Comparison of ENCODE assay signal across 11 cellular contexts in the genomic region with DNA sequence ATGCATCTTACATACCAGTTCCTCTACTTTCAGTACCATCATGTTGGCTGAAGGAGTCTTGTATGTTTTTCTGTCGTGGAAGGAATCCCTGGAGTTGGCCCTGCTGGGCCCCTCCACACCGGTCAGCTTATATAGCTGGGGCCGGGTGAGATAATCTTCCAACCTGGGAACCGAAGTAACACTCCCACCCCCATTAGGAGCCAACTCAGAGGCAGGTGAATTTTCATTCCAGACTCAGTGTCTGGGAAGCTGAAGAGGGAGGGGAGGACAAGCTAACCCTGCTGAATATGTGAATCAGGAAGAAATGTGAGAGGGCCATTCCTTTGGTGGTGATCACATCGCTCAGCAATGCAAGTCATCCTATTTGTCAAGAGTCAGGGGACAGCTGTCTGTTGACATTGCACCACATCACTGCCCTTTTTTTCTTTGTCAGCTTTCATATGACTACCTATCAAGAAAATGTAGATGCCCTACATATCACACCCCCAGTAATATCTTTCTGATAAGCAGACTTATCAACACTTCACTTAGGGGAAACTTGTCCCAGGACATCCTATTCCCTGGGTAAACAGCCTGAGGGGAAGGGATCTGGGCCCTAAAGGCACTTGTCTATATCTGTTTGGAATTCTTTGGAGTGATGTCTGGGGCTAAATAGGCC. TPM values are rescaled to one million over a fixed set of nuclear protein-coding genes. Genes with fewer than 3 reads are reported as not detected.
DNase-seq lines count a peak whose midpoint lies in the region; ATAC-seq, FAIRE-seq and TF ChIP-seq lines count a peak whose summit lies in the region.
"Had no signal": no experiment of that assay in that cellular context is flagged by ENCODE, and none has a peak within 500 bp of the region (broad histone marks: within the 10 kb centered on the region; RNA-seq: fewer than 3 reads in every experiment).

A gene (minus strand): TSS at position 102 of the 658 bp plus-strand sequence. CDS start 60 bp downstream, at position 42.

- H3K4me1 ChIP-seq in A673 (ENCODE audit: insufficient read depth, low read length, poor library complexity, severe bottlenecking) (no peaks in the 10 kb centered on the region), keratinocyte (ENCODE audit: control insufficient read depth, extremely low read depth, insufficient read depth, low read length) (peaks cover 6% of the 10 kb centered on the region)

- H3K36me3 Mint-ChIP-seq in activated CD4-positive, alpha-beta memory T cell treated with anti-CD3 and anti-CD28 coated beads for 36 hours = no peaks in the 10 kb centered on the region
- H3K36me3 Mint-ChIP-seq: naive B cell had no signal

- H4K20me1 ChIP-seq in keratinocyte (ENCODE audit: control insufficient read depth, extremely low read depth, insufficient read depth, low read length) = no peaks in the 10 kb centered on the region

- H3K9me3 ChIP-seq in A673 (ENCODE audit: low read depth, low read length, poor library complexity, severe bottlenecking) (no peaks in the 10 kb centered on the region), keratinocyte (ENCODE audit: control insufficient read depth, low read depth, low read length) (no peaks in the 10 kb centered on the region)

- no peak within 1 kb of the TSS for H3K4me2 ChIP-seq in keratinocyte (ENCODE audit: control insufficient read depth, extremely low read depth, insufficient read depth, low read depth, low read length)

- no peak within 1 kb of the TSS for H2AFZ ChIP-seq in keratinocyte (ENCODE audit: control insufficient read depth, low read length)

- dilution Hi-C loops in keratinocyte (cut with MboI; ENCODE audit: extremely low pct_ligation_motif_present, low sequenced_read_pairs) = no loop called here

- no peaks in the 10 kb centered on the region for H3K9me3 Mint-ChIP-seq in activated CD4-positive, alpha-beta memory T cell treated with anti-CD3 and anti-CD28 coated beads for 36 hours
- H3K9me3 Mint-ChIP-seq: naive B cell had no signal

- peak; percentile 41 for DNase-seq in A673 (ENCODE audit: low spot score)
- peak; percentile 98 for DNase-seq in HT1080 (ENCODE audit: low read depth)
- DNase-seq in cardiac fibroblast (ENCODE audit: low read depth in 2 of 2) = peak; percentile 77 to 95
- DNase-seq in keratinocyte (ENCODE audit: low read depth, low spot score) = peak; percentile 69
- no peak for DNase-seq in activated CD4-positive, alpha-beta memory T cell treated with anti-CD3 and anti-CD28 coated beads for 36 hours
- DNase-seq in NCI-H2196 treated with DMSO at 0.1 percent for 48 hours (lab: John Stamatoyannopoulos, UW; ENCODE audit: unreplicated experiment) = no peak
- no peak for DNase-seq in NCI-H2227 treated with DMSO at 0.1 percent for 48 hours (lab: John Stamatoyannopoulos, UW)
- DNase-seq: KG1, naive B cell had no signal

- no peaks in the 10 kb centered on the region for H3K9me1 ChIP-seq in keratinocyte (ENCODE audit: control insufficient read depth, extremely low read depth, insufficient read depth, low read length)

- FAIRE-seq in keratinocyte (lab: Jason Lieb, UNC) = peak; percentile 90

- no peak within 1 kb of the TSS for H3K27ac Mint-ChIP-seq in activated CD4-positive, alpha-beta memory T cell treated with anti-CD3 and anti-CD28 coated beads for 36 hours

- no peak within 1 kb of the TSS for H3K4me3 Mint-ChIP-seq in activated CD4-positive, alpha-beta memory T cell treated with anti-CD3 and anti-CD28 coated beads for 36 hours
- H3K4me3 Mint-ChIP-seq: naive B cell had no signal

- H3K79me2 ChIP-seq in keratinocyte (ENCODE audit: control insufficient read depth, insufficient read depth, low read length) = no peaks in the 10 kb centered on the region

- H3K9ac ChIP-seq in keratinocyte (ENCODE audit: control insufficient read depth, extremely low read depth, insufficient read depth, low read length) = no peak within 1 kb of the TSS

- no peak for TF ChIP-seq CTCF in A673 (conservative IDR thresholded peaks at IDR 0.05; ENCODE audit: low read depth, low read length)
- TF ChIP-seq CTCF in cardiac fibroblast (IDR thresholded peaks at IDR 0.05; ENCODE audit: low read depth, low read length) = no peak
- TF ChIP-seq CTCF in keratinocyte (optimal IDR thresholded peaks at IDR 0.05 in 1 of 3, IDR thresholded peaks at IDR 0.05 in 1 of 3, conservative IDR thresholded peaks at IDR 0.05 in 1 of 3; ENCODE audit: extremely low read depth in 1 of 3, insufficient read depth in 2 of 3, low read length in 3 of 3) = no peak

- H3K27me3 Mint-ChIP-seq in activated CD4-positive, alpha-beta memory T cell treated with anti-CD3 and anti-CD28 coated beads for 36 hours = peaks cover 15% of the 10 kb centered on the region

- intact Hi-C loops in A673 (cut with micrococcal nuclease; ENCODE audit: unreplicated experiment) = no loop called here
- intact Hi-C loops in activated CD4-positive, alpha-beta memory T cell treated with anti-CD3 and anti-CD28 coated beads for 36 hours (cut with micrococcal nuclease) = no loop called here

- CTCF ChIA-PET in A673 (lab: Charles Lee) = no interaction called here
- CTCF ChIA-PET in activated CD4-positive, alpha-beta memory T cell treated with anti-CD3 and anti-CD28 coated beads for 36 hours (lab: Charles Lee) = interaction anchor here (0.6 to 3.1 kb wide), 4 partner anchors 9 to 94 kb away, joined by 3 to 12 read pairs (median 3); no protein-coding TSS in a partner anchor

- H3K27me3 ChIP-seq in A673 (replicated peaks; ENCODE audit: insufficient read depth, low read depth, low read length, poor library complexity) (no peaks in the 10 kb centered on the region), keratinocyte (ENCODE audit: control insufficient read depth, extremely low read depth, insufficient read depth, low read length) (no peaks in the 10 kb centered on the region)

- no TSS peak for BruUV-seq in A673 (replicated peaks; lab: Mats Ljungman, UMichigan)

- ATAC-seq in GM21529 (IDR thresholded peaks at IDR 0.05; ENCODE audit: unreplicated experiment) = no peak

- H3K27ac ChIP-seq in A673 (ENCODE audit: low read depth, low read length, poor library complexity, severe bottlenecking) (no peak within 1 kb of the TSS), keratinocyte (ENCODE audit: control insufficient read depth, insufficient read depth, low read length) (no peak within 1 kb of the TSS)
- H3K27ac ChIP-seq: C4-2B had no signal

- no peaks in the 10 kb centered on the region for H3K4me1 Mint-ChIP-seq in activated CD4-positive, alpha-beta memory T cell treated with anti-CD3 and anti-CD28 coated beads for 36 hours (ENCODE audit: low read depth)
- H3K4me1 Mint-ChIP-seq: naive B cell had no signal

- no peak within 1 kb of the TSS for H3K4me3 ChIP-seq in A673 (ENCODE audit: low read depth, low read length, poor library complexity, severe bottlenecking)
- H3K4me3 ChIP-seq in cardiac fibroblast (replicated peaks in 1 of 2; ENCODE audit: low read depth in 2 of 2, low read length in 2 of 2) = peak within 1 kb of the TSS in 1 of 2 donors; percentile 21
- H3K4me3 ChIP-seq in keratinocyte (ENCODE audit: control insufficient read depth in 2 of 3, extremely low read depth in 1 of 3, insufficient read depth in 2 of 3, low read depth in 1 of 3, low read length in 3 of 3) = no peak within 1 kb of the TSS

- POLR2A ChIA-PET in A673 (lab: Charles Lee; ENCODE audit: low non-redundant PET) = no interaction called here
- POLR2A ChIA-PET in activated CD4-positive, alpha-beta memory T cell treated with anti-CD3 and anti-CD28 coated beads for 36 hours (lab: Charles Lee) = no interaction called here

- H3K36me3 ChIP-seq in A673 (ENCODE audit: insufficient read depth, low read length, poor library complexity, severe bottlenecking) = no peaks in the 10 kb centered on the region
- no peaks in the 10 kb centered on the region for H3K36me3 ChIP-seq in keratinocyte (ENCODE audit: control insufficient read depth in 2 of 2, extremely low read depth in 1 of 2, insufficient read depth in 2 of 2, low read length in 2 of 2)

RNA-seq across cellular contexts. Expression of the gene that starts here (rescaled TPM):
- not detected in 2 replicates for total RNA-seq in A673 (2021)
- total RNA-seq in HT1080 (2014; rRNA removed; shearing (Covaris generic)) = 75.3 and 102 TPM in 2 replicates
- polyA plus RNA-seq in HT1080 (2015; cell fraction: cytosol; rRNA removed) = 131 and 135 TPM in 2 replicates
- 142 and 160 TPM in 2 replicates for polyA plus RNA-seq in HT1080 (2015; cell fraction: nucleus; rRNA removed)
- 0.06 to 0.07 TPM (median 0.07 TPM) in 3 replicates for polyA plus RNA-seq in keratinocyte
- polyA plus RNA-seq in keratinocyte (2011; ENCODE audit: low read depth) = 21.0 TPM
- polyA plus RNA-seq in keratinocyte (2011; cell fraction: cytosol; rRNA removed) = 0.05 and 0.14 TPM in 2 replicates
- 0.20 and 0.33 TPM in 2 replicates for polyA plus RNA-seq in keratinocyte (2011; cell fraction: nucleus; rRNA removed)
- polyA plus RNA-seq in keratinocyte (2012; ENCODE audit: low replicate concordance) = 0.19 and 5.9 TPM in 2 replicates
- not detected in 3 replicates for polyA minus RNA-seq in keratinocyte
- polyA minus RNA-seq in keratinocyte (2011; cell fraction: cytosol; rRNA and poly(A)+ RNA removed) = not detected
- not detected in 2 replicates for polyA minus RNA-seq in keratinocyte (2011; cell fraction: nucleus; rRNA and poly(A)+ RNA removed)
- not detected for total RNA-seq in activated CD4-positive, alpha-beta memory T cell treated with anti-CD3 and anti-CD28 coated beads for 36 hours

Comparison
In these comparisons a context has a peak if more than half of its experiments do, and no peak if none do; other contexts are left out.
1. RNA of the gene that starts here (total RNA-seq): 75.3 to 102 TPM in HT1080; not detected in A673 and not detected in activated CD4-positive, alpha-beta memory T cell treated with anti-CD3 and anti-CD28 coated beads for 36 hours; every median in the first group is over 10 times any median in the second.
2. Peak in DNase-seq in A673; RNA of the gene not detected or under 1 TPM.
3. DNase-seq: peak in HT1080 (single experiment), cardiac fibroblast (2 of 2) and keratinocyte (single experiment); none in activated CD4-positive, alpha-beta memory T cell treated with anti-CD3 and anti-CD28 coated beads for 36 hours (single experiment), NCI-H2196 treated with DMSO at 0.1 percent for 48 hours (single experiment) and NCI-H2227 treated with DMSO at 0.1 percent for 48 hours (single experiment).